8 cellular contexts compared by ENCODE assay signal in genomic region chr7:12555695-12556094, GRCh38. TPM values are rescaled to one million over a fixed set of nuclear protein-coding genes. Genes with fewer than 3 reads are reported as not detected.
DNase-seq lines count a peak whose midpoint lies in the region; ATAC-seq and TF ChIP-seq lines count a peak whose summit lies in the region.
"Not testable (repeated sequence)": the region's sequence is repeated elsewhere in the genome, so short reads cannot be mapped to it uniquely, and the experiment has no call there.

No MANE protein-coding gene starts in this region.

- not testable (repeated sequence) for H3K36me3 Mint-ChIP-seq in CD4-positive, alpha-beta T cell (ENCODE audit: low read depth); T-helper 17 cell (ENCODE audit: low read depth); activated CD4-positive, alpha-beta T cell treated with anti-CD3 and anti-CD28 coated beads, Interleukin-2, amount 10 ng/mL, durations not matched to agents 7 days and 5 days (ENCODE audit: low read depth)

- not testable (repeated sequence) for H3K27me3 Mint-ChIP-seq in CD4-positive, alpha-beta T cell; activated CD4-positive, alpha-beta T cell treated with anti-CD3 and anti-CD28 coated beads, Interleukin-2, amount 10 ng/mL, durations not matched to agents 7 days and 5 days
- peaks cover 16% of the 10 kb centered on the region for H3K27me3 Mint-ChIP-seq in T-helper 17 cell

- not testable (repeated sequence) for H3K27me3 ChIP-seq in CD4-positive, alpha-beta T cell (ENCODE audit: control insufficient read depth, insufficient read depth, low read length); left ventricle myocardium inferior (ENCODE audit: low read depth); testis

- not testable (repeated sequence) for H3K36me3 ChIP-seq in left ventricle myocardium inferior; testis (ENCODE audit: low read depth, missing control alignments)

- not testable (repeated sequence) for H3K27ac ChIP-seq in CD4-positive, alpha-beta T cell (ENCODE audit: low read depth, low read length); left ventricle myocardium inferior (replicated peaks); testis

- POLR2A ChIA-PET in CD4-positive, alpha-beta T cell (lab: Charles Lee); activated CD4-positive, alpha-beta T cell treated with anti-CD3 and anti-CD28 coated beads, Interleukin-2, amount 10 ng/mL, durations not matched to agents 7 days and 5 days (lab: Charles Lee): not testable (repeated sequence)

- not testable (repeated sequence) for H3K9me3 ChIP-seq in CD4-positive, alpha-beta T cell (ENCODE audit: control insufficient read depth, low read length); T-helper 17 cell (ENCODE audit: control insufficient read depth, low read length, poor library complexity, severe bottlenecking); left ventricle myocardium inferior (replicated peaks); testis

- ATAC-seq in CD4-positive, alpha-beta T cell (ENCODE audit: poor library complexity) = peak; percentile 68
- ATAC-seq in GM19463 (IDR thresholded peaks at IDR 0.05; ENCODE audit: unreplicated experiment) (peak; percentile 19), HG02798 (IDR thresholded peaks at IDR 0.05; ENCODE audit: poor library complexity, unreplicated experiment) (peak; percentile 30), HG03469 (IDR thresholded peaks at IDR 0.05; ENCODE audit: unreplicated experiment) (peak; percentile 10), T-helper 17 cell (peak; percentile 28)

- not testable (repeated sequence) for H3K4me1 ChIP-seq in left ventricle myocardium inferior, testis

- H3K27ac Mint-ChIP-seq in CD4-positive, alpha-beta T cell; T-helper 17 cell: not testable (repeated sequence)
- peak overlapping the region; percentile 46 for H3K27ac Mint-ChIP-seq in activated CD4-positive, alpha-beta T cell treated with anti-CD3 and anti-CD28 coated beads, Interleukin-2, amount 10 ng/mL, durations not matched to agents 7 days and 5 days

- not testable (repeated sequence) for DNase-seq in CD4-positive, alpha-beta T cell; T-helper 17 cell; activated CD4-positive, alpha-beta T cell treated with anti-CD3 and anti-CD28 coated beads, Interleukin-2, amount 10 ng/mL, durations not matched to agents 7 days and 5 days; left ventricle myocardium inferior
- DNase-seq in testis = peak; percentile 44

- not testable (repeated sequence) for H3K9me3 Mint-ChIP-seq in CD4-positive, alpha-beta T cell; activated CD4-positive, alpha-beta T cell treated with anti-CD3 and anti-CD28 coated beads, Interleukin-2, amount 10 ng/mL, durations not matched to agents 7 days and 5 days

- intact Hi-C loops in CD4-positive, alpha-beta T cell (cut with DNase I, micrococcal nuclease); left ventricle myocardium inferior (cut with micrococcal nuclease); testis (cut with DNase I; ENCODE audit: low total_unique reads): not testable (repeated sequence)

- TF ChIP-seq POLR2A in testis (IDR thresholded peaks at IDR 0.05) = not testable (repeated sequence)

- CTCF ChIA-PET in CD4-positive, alpha-beta T cell (lab: Charles Lee); activated CD4-positive, alpha-beta T cell treated with anti-CD3 and anti-CD28 coated beads, Interleukin-2, amount 10 ng/mL, durations not matched to agents 7 days and 5 days (lab: Charles Lee): not testable (repeated sequence)

- H3K4me3 ChIP-seq in left ventricle myocardium inferior (peak overlapping the region; percentile 9), testis (peak overlapping the region; percentile 31 to 36)

- 72 to 77% methylated on average over 6 of the region's 6 CpGs for WGBS in testis, 2 donors

- not testable (repeated sequence) for TF ChIP-seq CTCF in CD4-positive, alpha-beta T cell (IDR thresholded peaks at IDR 0.05); left ventricle myocardium inferior (IDR thresholded peaks at IDR 0.05; ENCODE audit: borderline replicate concordance); testis (IDR thresholded peaks at IDR 0.05)

- H3K4me1 Mint-ChIP-seq in CD4-positive, alpha-beta T cell (ENCODE audit: low read depth); T-helper 17 cell; activated CD4-positive, alpha-beta T cell treated with anti-CD3 and anti-CD28 coated beads, Interleukin-2, amount 10 ng/mL, durations not matched to agents 7 days and 5 days: not testable (repeated sequence)

- peak overlapping the region; percentile 62 for H3K4me3 Mint-ChIP-seq in CD4-positive, alpha-beta T cell
- not testable (repeated sequence) for H3K4me3 Mint-ChIP-seq in T-helper 17 cell
- H3K4me3 Mint-ChIP-seq in activated CD4-positive, alpha-beta T cell treated with anti-CD3 and anti-CD28 coated beads, Interleukin-2, amount 10 ng/mL, durations not matched to agents 7 days and 5 days = peak overlapping the region; percentile 34

RNA-seq across cellular contexts. Expression of gene SCIN, which starts 14.8 kb away (rescaled TPM):
- under 1 TPM in 1 of 2 experiments, not detected in 1; 0.08 TPM for total RNA-seq in CD4-positive, alpha-beta T cell
- under 1 TPM in 1 of 2 donors, not detected in 1; 0.15 TPM for total RNA-seq in T-helper 17 cell
- 1 to 10 TPM; 1.6 to 1.7 TPM for total RNA-seq in activated CD4-positive, alpha-beta T cell treated with anti-CD3 and anti-CD28 coated beads, Interleukin-2, amount 10 ng/mL, durations not matched to agents 7 days and 5 days
- total RNA-seq in left ventricle myocardium inferior = not detected
- total RNA-seq in testis = 10 to 100 TPM in 1 of 2 donors, 1 to 10 TPM in 1; 4.7 to 11.4 TPM
- 21.9 TPM for polyA plus RNA-seq in testis (ENCODE audit: insufficient read depth, low read depth, low replicate concordance)

Comparison
In these comparisons a context has a peak if more than half of its experiments do, and no peak if none do; other contexts are left out.
1. ATAC-seq: peak in every context shown above with its lines; median percentile 68 in CD4-positive, alpha-beta T cell; 30 in HG02798; 28 in T-helper 17 cell; 19 in GM19463; 10 in HG03469.